ENCODE assay signal across 8 cellular contexts in genomic region chr17:20532544-20533095, GRCh38. TPM values are rescaled to one million over a fixed set of nuclear protein-coding genes. Genes with fewer than 3 reads are reported as not detected.
DNase-seq lines count a peak whose midpoint lies in the region; ATAC-seq and TF ChIP-seq lines count a peak whose summit lies in the region.
"Not testable (repeated sequence)": the region's sequence is repeated elsewhere in the genome, so short reads cannot be mapped to it uniquely, and the experiment has no call there.
"Had no signal": no experiment of that assay in that cellular context is flagged by ENCODE, and none has a peak within 500 bp of the region (broad histone marks: within the 10 kb centered on the region; RNA-seq: fewer than 3 reads in every experiment).

No MANE protein-coding gene starts in this region.

- peaks cover 12% of the 10 kb centered on the region; the same call in 1 of the 2 replicates for H3K4me1 ChIP-seq in DND-41 (ENCODE audit: insufficient read depth, low read length)
- not testable (repeated sequence) for H3K4me1 ChIP-seq in HUES6 (ENCODE audit: control insufficient read depth, insufficient read depth, low read length); osteoblast (ENCODE audit: insufficient read depth, low read length)

- not testable (repeated sequence) for H3K9me3 Mint-ChIP-seq in T-cell; activated naive CD8-positive, alpha-beta T cell treated with anti-CD3 and anti-CD28 coated beads, Interleukin-2, amount 50 U/mL, for 24 hours; immature natural killer cell

- H3K36me3 Mint-ChIP-seq in T-cell; activated naive CD8-positive, alpha-beta T cell treated with anti-CD3 and anti-CD28 coated beads, Interleukin-2, amount 50 U/mL, for 24 hours (ENCODE audit: low read depth); immature natural killer cell: not testable (repeated sequence)

- H3K9ac ChIP-seq in DND-41 (ENCODE audit: low read depth, low read length) (peak overlapping the region; percentile 58), HUES6 (ENCODE audit: low read length) (peak overlapping the region; percentile 87)

- H3K27me3 ChIP-seq in DND-41 (ENCODE audit: insufficient read depth, low read length, poor library complexity); HUES6 (ENCODE audit: control insufficient read depth, insufficient read depth, low read length); osteoblast (ENCODE audit: insufficient read depth, low read length): not testable (repeated sequence)

- not testable (repeated sequence) for H2AFZ ChIP-seq in DND-41 (ENCODE audit: low read depth, low read length); osteoblast (ENCODE audit: low read length)

- not testable (repeated sequence) for H3K9me3 ChIP-seq in DND-41 (ENCODE audit: insufficient read depth, low read length, severe bottlenecking); HUES6 (ENCODE audit: control insufficient read depth, insufficient read depth, low read depth, low read length); osteoblast (ENCODE audit: low read depth, low read length)

- DNase-seq in DND-41; T-cell; activated naive CD8-positive, alpha-beta T cell treated with anti-CD3 and anti-CD28 coated beads, Interleukin-2, amount 50 U/mL, for 24 hours; immature natural killer cell; osteoblast (ENCODE audit: insufficient read length, low spot score, missing footprints): not testable (repeated sequence)
- peak; percentile 36 for DNase-seq in fibroblast of mammary gland (ENCODE audit: low read depth)

- H3K4me1 Mint-ChIP-seq in T-cell (peaks cover 6 to 17% (median 9%) of the 10 kb centered on the region in 3 donors), immature natural killer cell (peaks cover 18 to 24% of the 10 kb centered on the region in 2 donors)
- not testable (repeated sequence) for H3K4me1 Mint-ChIP-seq in activated naive CD8-positive, alpha-beta T cell treated with anti-CD3 and anti-CD28 coated beads, Interleukin-2, amount 50 U/mL, for 24 hours

- H3K27me3 Mint-ChIP-seq in T-cell; activated naive CD8-positive, alpha-beta T cell treated with anti-CD3 and anti-CD28 coated beads, Interleukin-2, amount 50 U/mL, for 24 hours; immature natural killer cell (ENCODE audit: low read depth in 3 of 3): not testable (repeated sequence)

- not testable (repeated sequence) for ATAC-seq in DND-41 (ENCODE audit: insufficient read depth, low read depth); activated naive CD8-positive, alpha-beta T cell treated with anti-CD3 and anti-CD28 coated beads, Interleukin-2, amount 50 U/mL, for 24 hours
- ATAC-seq in T-cell (replicated peaks in 1 of 4): peak in 1 of 4 experiments; percentile 2

- H3K4me3 Mint-ChIP-seq in T-cell (peak overlapping the region; percentile 52 to 81 (median 64)), immature natural killer cell (peak overlapping the region; percentile 81 to 86 (median 83))
- H3K4me3 Mint-ChIP-seq in activated naive CD8-positive, alpha-beta T cell treated with anti-CD3 and anti-CD28 coated beads, Interleukin-2, amount 50 U/mL, for 24 hours: peak overlapping the region; percentile 61

- not testable (repeated sequence) for H3K79me2 ChIP-seq in DND-41 (ENCODE audit: insufficient read depth, low read length); osteoblast (ENCODE audit: insufficient read depth, low read length)

- H4K20me1 ChIP-seq in DND-41 (ENCODE audit: insufficient read depth, low read length); osteoblast (ENCODE audit: insufficient read depth, low read length): not testable (repeated sequence)

- not testable (repeated sequence) for H3K36me3 ChIP-seq in DND-41 (ENCODE audit: insufficient read depth, low read length); HUES6 (ENCODE audit: control insufficient read depth, insufficient read depth, low read length); osteoblast (ENCODE audit: insufficient read depth, low read length)

- H3K27ac ChIP-seq in DND-41 (ENCODE audit: low read length): peak overlapping the region; percentile 78
- not testable (repeated sequence) for H3K27ac ChIP-seq in HUES6 (ENCODE audit: low read depth, low read length); osteoblast (ENCODE audit: low read depth, low read length)

- H3K4me2 ChIP-seq in DND-41 (ENCODE audit: insufficient read depth, low read length): peak overlapping the region; percentile 62; the same call in 1 of the 2 replicates
- not testable (repeated sequence) for H3K4me2 ChIP-seq in osteoblast (ENCODE audit: insufficient read depth, low read length)

- not testable (repeated sequence) for TF ChIP-seq CTCF in DND-41 (IDR thresholded peaks at IDR 0.05; ENCODE audit: borderline replicate concordance, extremely low read depth, low read length, poor library complexity, severe bottlenecking); fibroblast of mammary gland (conservative IDR thresholded peaks at IDR 0.05; ENCODE audit: control insufficient read depth, insufficient read depth, low read depth, low read length); osteoblast (IDR thresholded peaks at IDR 0.05; ENCODE audit: extremely low read depth, low read depth, low read length)

- POLR2A ChIA-PET in T-cell (lab: Charles Lee): not testable (repeated sequence)

- H3K4me3 ChIP-seq in DND-41 (ENCODE audit: low read depth in 1 of 2, low read length in 2 of 2) (peak overlapping the region in 1 of 2 experiments; percentile 67; a peak in 3 of 4 replicates), HUES6 (ENCODE audit: low read depth, low read length) (peak overlapping the region; percentile 63), fibroblast of mammary gland (ENCODE audit: control insufficient read depth, low read depth, low read length) (peak overlapping the region; percentile 41), osteoblast (ENCODE audit: insufficient read depth, low read length) (peak overlapping the region; percentile 39)

- not testable (repeated sequence) for H3K27ac Mint-ChIP-seq in T-cell; activated naive CD8-positive, alpha-beta T cell treated with anti-CD3 and anti-CD28 coated beads, Interleukin-2, amount 50 U/mL, for 24 hours
- H3K27ac Mint-ChIP-seq in immature natural killer cell: peak overlapping the region in 5 of 6 donors; percentile 57 to 90 (median 72)

- CTCF ChIA-PET in T-cell (lab: Charles Lee): not testable (repeated sequence)

RNA-seq across cellular contexts. Expression of gene CDRT15L2, which starts 46.9 kb away (rescaled TPM):
- total RNA-seq in T-cell (not detected), osteoblast (not detected in 2 replicates)
- not detected for polyA plus RNA-seq in immature natural killer cell
- total RNA-seq: myocyte had no signal
